In genomic region chr12:121536058-121536928, GRCh38 we compare ENCODE assay signal across 8 cellular contexts. TPM values are rescaled to one million over a fixed set of nuclear protein-coding genes. Genes with fewer than 3 reads are reported as not detected.
DNase-seq lines count a peak whose midpoint lies in the region; ATAC-seq, FAIRE-seq and TF ChIP-seq lines count a peak whose summit lies in the region.

No MANE protein-coding gene starts in this region.

- peaks cover 70% of the 10 kb centered on the region for H3K79me2 ChIP-seq in neural progenitor cell (ENCODE audit: low read depth)

- H4K20me1 ChIP-seq in neural progenitor cell (ENCODE audit: low read depth) = peaks cover 94% of the 10 kb centered on the region

- H3K4me1 ChIP-seq in neural progenitor cell = peaks cover 40% of the 10 kb centered on the region
- H3K4me1 ChIP-seq in tibial artery = peaks cover 0 to 28% (median 19%) of the 10 kb centered on the region in 4 donors

- FAIRE-seq in HTR-8/SVneo (lab: Jason Lieb, UNC) = no peak

- intact Hi-C loops in tibial artery (cut with DNase I; ENCODE audit: low total_unique reads) = loop anchor here (5.0 kb wide), 2 partner anchors 34 to 41 kb away; no protein-coding TSS in a partner anchor

- DNase-seq in DMS 273 treated with DMSO at 0.1 percent for 48 hours (lab: John Stamatoyannopoulos, UW) = peak; percentile 78
- DNase-seq in HTR-8/SVneo (ENCODE audit: insufficient read length, low spot score) = peak; percentile 44
- peak; percentile 40 for DNase-seq in RKO (ENCODE audit: low spot score)
- peak; percentile 45 for DNase-seq in activated gamma-delta T cell treated with anti-CD3 and anti-CD28 coated beads, Interleukin-2, amount 50 U/mL, for 16 hours (ENCODE audit: low read depth)
- DNase-seq in foreskin melanocyte = peak; percentile 11
- DNase-seq in neural progenitor cell (ENCODE audit: low spot score) = peak; percentile 92
- peak; percentile 93 to 95 for DNase-seq in tibial artery

- TF ChIP-seq CTCF in neural progenitor cell (IDR thresholded peaks at IDR 0.05) (no peak), tibial artery (IDR thresholded peaks at IDR 0.05) (no peak)

- peak overlapping the region; percentile 79 for H3K4me2 ChIP-seq in neural progenitor cell

- H2AFZ ChIP-seq in neural progenitor cell (replicated peaks) = no peak overlapping the region

- H3K36me3 Mint-ChIP-seq in neural progenitor cell = peaks cover 18% of the 10 kb centered on the region

- H3K4me3 ChIP-seq in neural progenitor cell = peak overlapping the region; percentile 50
- peak overlapping the region; percentile 62 to 88 for H3K4me3 ChIP-seq in tibial artery

- peaks cover 51% of the 10 kb centered on the region for H3F3A ChIP-seq in neural progenitor cell (ENCODE audit: low read depth)

- peaks cover 57% of the 10 kb centered on the region for H3K4me1 Mint-ChIP-seq in neural progenitor cell

- H3K27me3 Mint-ChIP-seq in neural progenitor cell (ENCODE audit: insufficient read depth, low read depth) = peaks cover 15% of the 10 kb centered on the region

- no peaks in the 10 kb centered on the region for H3K9me3 Mint-ChIP-seq in neural progenitor cell

- no peak overlapping the region for H3K9ac ChIP-seq in neural progenitor cell

- H3K4me3 Mint-ChIP-seq in neural progenitor cell = peak overlapping the region; percentile 84

- H3K27me3 ChIP-seq in neural progenitor cell (peaks cover 5% of the 10 kb centered on the region), tibial artery (no peaks in the 10 kb centered on the region)

- H3K36me3 ChIP-seq in neural progenitor cell = no peaks in the 10 kb centered on the region
- H3K36me3 ChIP-seq in tibial artery = peaks cover 0 to 22% (median 0%) of the 10 kb centered on the region in 3 donors

- peak; percentile 47 for ATAC-seq in GM21381 (IDR thresholded peaks at IDR 0.05; ENCODE audit: unreplicated experiment)

- no peak overlapping the region for H3K27ac ChIP-seq in neural progenitor cell
- peak overlapping the region; percentile 75 to 81 for H3K27ac ChIP-seq in tibial artery

- no peak overlapping the region for H3K27ac Mint-ChIP-seq in neural progenitor cell

- H3K9me3 ChIP-seq in neural progenitor cell (ENCODE audit: low read depth) (no peaks in the 10 kb centered on the region), tibial artery (no peaks in the 10 kb centered on the region)

RNA-seq across cellular contexts. Expression of gene KDM2B, which starts 44.5 kb away (rescaled TPM):
- 85.3 and 158 TPM in 2 replicates for total RNA-seq in neural progenitor cell (ENCODE audit: low replicate concordance)

Comparison
In these comparisons a context has a peak if more than half of its experiments do, and no peak if none do; other contexts are left out.
1. DNase-seq: peak in every context shown above with its lines; median percentile 94 in tibial artery; 92 in neural progenitor cell; 78 in DMS 273 treated with DMSO at 0.1 percent for 48 hours; 45 in activated gamma-delta T cell treated with anti-CD3 and anti-CD28 coated beads, Interleukin-2, amount 50 U/mL, for 16 hours; 44 in HTR-8/SVneo; 40 in RKO; 11 in foreskin melanocyte.